19 cellular contexts compared by ENCODE assay signal in genomic region chr7:50858528-50859245, GRCh38.
A peak's percentile ranks its signal among the peaks of the same experiment; 100 is the strongest.
DNase-seq lines count a peak whose midpoint lies in the region; ATAC-seq, FAIRE-seq and TF ChIP-seq lines count a peak whose summit lies in the region.
"Had no signal": no experiment of that assay in that cellular context is flagged by ENCODE, and none has a peak within 500 bp of the region (broad histone marks: within the 10 kb centered on the region; RNA-seq: fewer than 3 reads in every experiment).

No MANE protein-coding gene starts in this region.

- ATAC-seq in GM21423 (IDR thresholded peaks at IDR 0.05; ENCODE audit: unreplicated experiment) (no peak), HG03469 (IDR thresholded peaks at IDR 0.05; ENCODE audit: unreplicated experiment) (no peak)
- ATAC-seq: A549, HepG2 had no signal

- peak; percentile 30 for DNase-seq in activated CD8-positive, alpha-beta memory T cell treated with anti-CD3 and anti-CD28 coated beads for 24 hours
- DNase-seq in activated CD8-positive, alpha-beta memory T cell treated with anti-CD3 and anti-CD28 coated beads, Interleukin-2, amount 50 U/mL, for 4 hours: no peak
- DNase-seq in islet precursor cell (peak; percentile 24), urothelium cell line (ENCODE audit: low spot score) (no peak), NCI-H526 treated with DMSO at 0.1 percent for 48 hours (lab: John Stamatoyannopoulos, UW) (no peak)
- DNase-seq: Caco-2; CD4-positive, alpha-beta T cell; GDM1; GOT3; H7 had no signal

- TF ChIP-seq CTCF in C4-2B (conservative IDR thresholded peaks at IDR 0.05): no peak

- peak overlapping the region; percentile 48 for H3K27ac ChIP-seq in C4-2B
- H3K27ac ChIP-seq: 22Rv1, A549 had no signal

- peak; percentile 30 for FAIRE-seq in urothelium cell line (lab: Jason Lieb, UNC)
- FAIRE-seq: A549, D721Med, GM12892, GM18507, HepG2 had no signal

Comparison
In these comparisons a context has a peak if more than half of its experiments do, and no peak if none do; other contexts are left out.
1. DNase-seq: peak in activated CD8-positive, alpha-beta memory T cell treated with anti-CD3 and anti-CD28 coated beads for 24 hours (single experiment) and islet precursor cell (single experiment); none in activated CD8-positive, alpha-beta memory T cell treated with anti-CD3 and anti-CD28 coated beads, Interleukin-2, amount 50 U/mL, for 4 hours (single experiment), urothelium cell line (single experiment) and NCI-H526 treated with DMSO at 0.1 percent for 48 hours (single experiment).